ENCODE assay signal across 1 cellular context in genomic region chr19:49533551-49534488, GRCh38.
TF ChIP-seq lines count a peak whose summit lies in the region.

No MANE protein-coding gene starts in this region.

TF ChIP-seq in endothelial cell of umbilical vein, 7 proteins besides CTCF, POLR2A, EP300 and RAD21:
- TF ChIP-seq, protein P1, sequence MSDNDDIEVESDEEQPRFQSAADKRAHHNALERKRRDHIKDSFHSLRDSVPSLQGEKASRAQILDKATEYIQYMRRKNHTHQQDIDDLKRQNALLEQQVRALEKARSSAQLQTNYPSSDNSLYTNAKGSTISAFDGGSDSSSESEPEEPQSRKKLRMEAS (IDR thresholded peaks at IDR 0.05; ENCODE audit: insufficient read depth, insufficient read length), result peak; percentile 66
- peak; percentile 16 for TF ChIP-seq POLR2AphosphoS5 (IDR thresholded peaks at IDR 0.05; ENCODE audit: insufficient read depth, low read depth, low read length)
- TF ChIP-seq FOS (IDR thresholded peaks at IDR 0.05; ENCODE audit: borderline replicate concordance, insufficient read depth, low read length), result no peak
- TF ChIP-seq EZH2 (IDR thresholded peaks at IDR 0.05; ENCODE audit: borderline replicate concordance, low read depth, low read length, severe bottlenecking), result no peak
TF ChIP-seq in endothelial cell of umbilical vein: peak in this region for 2.
